8 cellular contexts compared by ENCODE assay signal in genomic region chr19:49017666-49018351, GRCh38. TPM values are rescaled to one million over a fixed set of nuclear protein-coding genes. Genes with fewer than 3 reads are reported as not detected.
A peak's percentile ranks its signal among the peaks of the same experiment; 100 is the strongest.
DNase-seq lines count a peak whose midpoint lies in the region; ATAC-seq, FAIRE-seq and TF ChIP-seq lines count a peak whose summit lies in the region.

No MANE protein-coding gene starts in this region.

- peak overlapping the region; percentile 35 for H2AFZ ChIP-seq in astrocyte (ENCODE audit: low read depth, low read length)

- H3K4me3 Mint-ChIP-seq in T-helper 17 cell (peak overlapping the region; percentile 94), astrocyte (ENCODE audit: unreplicated experiment) (no peak overlapping the region)

- no peaks in the 10 kb centered on the region for H3K9me3 Mint-ChIP-seq in astrocyte (ENCODE audit: unreplicated experiment)

- H3K4me1 Mint-ChIP-seq in T-helper 17 cell (peaks cover 22% of the 10 kb centered on the region), astrocyte (ENCODE audit: low read depth, unreplicated experiment) (peaks cover 12% of the 10 kb centered on the region)

- H3K4me3 ChIP-seq in DOHH2 (ENCODE audit: low read length): peak overlapping the region; percentile 65
- H3K4me3 ChIP-seq in astrocyte (ENCODE audit: insufficient read depth, low read depth, low read length): peak overlapping the region; percentile 60
- H3K4me3 ChIP-seq in iPS-11a (ENCODE audit: low read depth, low read length): peak overlapping the region; percentile 20

- H3K27me3 ChIP-seq in DOHH2 (ENCODE audit: control insufficient read depth, low read length) (peaks cover 14% of the 10 kb centered on the region), astrocyte (ENCODE audit: insufficient read depth, low read length) (no peaks in the 10 kb centered on the region)

- peaks cover 9% of the 10 kb centered on the region for H3K27me3 Mint-ChIP-seq in T-helper 17 cell
- peaks cover 2% of the 10 kb centered on the region for H3K27me3 Mint-ChIP-seq in astrocyte (ENCODE audit: low read depth, unreplicated experiment)

- H3K79me2 ChIP-seq in DOHH2 (ENCODE audit: control insufficient read depth, low read length) (no peaks in the 10 kb centered on the region), astrocyte (ENCODE audit: insufficient read depth, low read length) (no peaks in the 10 kb centered on the region)

- H3K4me1 ChIP-seq in DOHH2 (ENCODE audit: control insufficient read depth, low read length): peaks cover 45% of the 10 kb centered on the region
- peaks cover 18% of the 10 kb centered on the region for H3K4me1 ChIP-seq in astrocyte (ENCODE audit: insufficient read depth, low read length)

- no peaks in the 10 kb centered on the region for H4K20me1 ChIP-seq in DOHH2 (ENCODE audit: control insufficient read depth, insufficient read depth, low read depth, low read length)
- H4K20me1 ChIP-seq in astrocyte (ENCODE audit: insufficient read depth, low read length): peaks cover 4% of the 10 kb centered on the region

- H3K27ac Mint-ChIP-seq in T-helper 17 cell (no peak overlapping the region), astrocyte (ENCODE audit: unreplicated experiment) (no peak overlapping the region)

- H3F3A ChIP-seq in DOHH2 (ENCODE audit: control insufficient read depth, insufficient read depth): peaks cover 6% of the 10 kb centered on the region; the same call in 1 of the 2 replicates

- H3K36me3 ChIP-seq in DOHH2 (ENCODE audit: control insufficient read depth, low read length): peaks cover 27% of the 10 kb centered on the region
- H3K36me3 ChIP-seq in astrocyte (ENCODE audit: insufficient read depth, low read length): peaks cover 6% of the 10 kb centered on the region

- FAIRE-seq in astrocyte (lab: Jason Lieb, UNC): no peak

- H3K9ac ChIP-seq in astrocyte (ENCODE audit: low read length): peak overlapping the region; percentile 77

- peak; percentile 86 for DNase-seq in HuH-7 (ENCODE audit: low spot score)
- DNase-seq in T-helper 17 cell: peak; percentile 58 to 62 (median 58)
- DNase-seq in astrocyte (ENCODE audit: low read depth): peak; percentile 42
- DNase-seq in stimulated activated CD4-positive, alpha-beta T cell treated with anti-CD3 and anti-CD28 coated beads, Interleukin-12 subunit alpha, Interleukin-12 subunit beta, amount 100 ng/mL, for 4 hours: peak; percentile 58

- H3K36me3 Mint-ChIP-seq in T-helper 17 cell (ENCODE audit: low read depth) (no peaks in the 10 kb centered on the region), astrocyte (ENCODE audit: low read depth, unreplicated experiment) (peaks cover 17% of the 10 kb centered on the region)

- no peaks in the 10 kb centered on the region for H3K9me3 ChIP-seq in DOHH2 (ENCODE audit: control insufficient read depth, insufficient read depth, low read length)
- no peaks in the 10 kb centered on the region for H3K9me3 ChIP-seq in T-helper 17 cell (ENCODE audit: control insufficient read depth, low read length, poor library complexity, severe bottlenecking)
- H3K9me3 ChIP-seq in astrocyte (ENCODE audit: insufficient read depth, low read depth, low read length): no peaks in the 10 kb centered on the region

- TF ChIP-seq CTCF in DOHH2 (IDR thresholded peaks at IDR 0.05; ENCODE audit: low read depth, low read length, poor library complexity, severe bottlenecking): peak; percentile 64
- TF ChIP-seq CTCF in astrocyte (IDR thresholded peaks at IDR 0.05; ENCODE audit: insufficient read depth, low read depth, low read length): peak; percentile 14

- H3K4me2 ChIP-seq in DOHH2 (ENCODE audit: low read length) (peak overlapping the region; percentile 68), astrocyte (ENCODE audit: low read length) (peak overlapping the region; percentile 87)

- H3K27ac ChIP-seq in DOHH2 (ENCODE audit: low read depth, low read length): no peak overlapping the region
- H3K27ac ChIP-seq in astrocyte (ENCODE audit: low read depth, low read length): peak overlapping the region; percentile 33

- ATAC-seq in T-helper 17 cell (peak; percentile 90), HG03095 (IDR thresholded peaks at IDR 0.05; ENCODE audit: unreplicated experiment) (no peak), HG03521 (IDR thresholded peaks at IDR 0.05; ENCODE audit: unreplicated experiment) (no peak)

- H3K9me2 ChIP-seq in DOHH2 (replicated peaks; ENCODE audit: control insufficient read depth, low read length): no peaks in the 10 kb centered on the region

RNA-seq across cellular contexts. Expression of gene LHB, which starts 0.9 kb away (rescaled TPM):
- total RNA-seq in T-helper 17 cell (not detected), astrocyte (0.48 TPM in 1 of 2 replicates, not detected in the other)

RNA-seq across cellular contexts. Expression of gene CGB3, which starts 6.3 kb away (rescaled TPM):
- total RNA-seq in T-helper 17 cell (not detected), astrocyte (3.6 and 4.5 TPM in 2 replicates)

RNA-seq across cellular contexts. Expression of gene CGB2, which starts 13.9 kb away (rescaled TPM):
- total RNA-seq in T-helper 17 cell (not detected), astrocyte (0.52 and 2.9 TPM in 2 replicates)

RNA-seq across cellular contexts. Expression of gene CGB1, which starts 18.9 kb away (rescaled TPM):
- total RNA-seq in T-helper 17 cell (not detected), astrocyte (2.3 TPM in 1 of 2 replicates, not detected in the other)

RNA-seq across cellular contexts. Expression of gene RUVBL2, which starts 24.1 kb away (rescaled TPM):
- total RNA-seq in T-helper 17 cell (10 to 100 TPM; 20.2 to 25.5 TPM), astrocyte (105 and 106 TPM in 2 replicates)
